11 cellular contexts compared by ENCODE assay signal in genomic region chr10:28788252-28788651, GRCh38.
DNase-seq lines count a peak whose midpoint lies in the region; ATAC-seq lines count a peak whose summit lies in the region.
"Had no signal": no experiment of that assay in that cellular context is flagged by ENCODE, and none has a peak within 500 bp of the region (broad histone marks: within the 10 kb centered on the region; RNA-seq: fewer than 3 reads in every experiment).

No MANE protein-coding gene starts in this region.

- ATAC-seq in activated CD4-positive, CD25-positive, alpha-beta regulatory T cell treated with anti-CD3 and anti-CD28 coated beads, Interleukin-2, amount 50 U/mL, for 24 hours: peak; percentile 76 to 78
- ATAC-seq in GM19468 (IDR thresholded peaks at IDR 0.05; ENCODE audit: extremely low read depth, unreplicated experiment) (peak; percentile 56), HG03135 (IDR thresholded peaks at IDR 0.05; ENCODE audit: unreplicated experiment) (peak; percentile 74)

- no peak for DNase-seq in activated CD4-positive, CD25-positive, alpha-beta regulatory T cell treated with anti-CD3 and anti-CD28 coated beads, Interleukin-2, amount 50 U/mL, for 72 hours
- DNase-seq in globus pallidus (ENCODE audit: low spot score): peak; percentile 47
- no peak for DNase-seq in NCI-H1436 treated with DMSO at 0.1 percent for 48 hours (lab: John Stamatoyannopoulos, UW)
- DNase-seq in SK-N-DZ (ENCODE audit: low spot score): no peak
- DNase-seq in NOMO-1 (lab: John Stamatoyannopoulos, UW; ENCODE audit: unreplicated experiment in 2 of 2): no peak
- DNase-seq: COR-L47, NCI-H1436, trophoblast cell had no signal
